In the genomic region with DNA sequence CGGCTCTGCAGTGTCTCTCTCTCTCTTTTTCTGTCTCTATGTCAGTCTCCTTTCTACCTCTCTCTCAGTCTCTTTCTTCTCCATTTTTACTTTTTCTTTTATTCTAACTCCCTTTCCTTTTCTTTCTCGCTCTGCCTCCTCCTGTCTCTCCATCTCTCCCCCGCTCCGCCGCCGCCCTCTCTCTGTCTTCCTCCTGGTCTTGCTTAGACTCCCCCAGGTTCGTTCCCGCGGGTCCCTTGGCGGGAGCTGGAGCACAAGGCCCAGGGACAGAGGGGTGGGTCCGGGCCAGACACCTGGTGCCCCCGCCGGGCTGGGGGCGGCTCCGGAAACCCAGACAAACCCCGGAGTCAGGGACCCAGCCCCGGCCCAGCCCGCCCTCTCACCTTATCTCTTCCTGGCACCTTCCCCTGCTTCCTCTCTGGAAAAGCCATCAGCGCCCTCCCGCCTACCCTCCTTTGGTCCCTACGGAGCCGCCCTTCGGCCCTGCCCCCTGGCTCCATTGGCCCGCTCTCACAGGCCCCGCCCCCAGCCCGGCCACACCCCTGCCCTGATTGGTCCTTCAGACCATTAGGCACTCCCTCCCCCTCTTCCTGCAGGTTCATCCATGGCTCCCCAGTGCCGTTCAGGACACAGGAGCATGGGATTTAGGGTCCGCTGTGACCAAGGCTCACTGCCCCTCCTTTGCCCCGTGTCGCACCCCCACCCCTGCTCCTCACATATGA, we compare ENCODE assay signal across 1 cellular context.
TF ChIP-seq lines count a peak whose summit lies in the region.

No MANE protein-coding gene starts in this region.

TF ChIP-seq in H1, 55 proteins besides CTCF, POLR2A, EP300 and RAD21:
- TF ChIP-seq RFX5 (IDR thresholded peaks at IDR 0.05; ENCODE audit: borderline replicate concordance, low read depth, low read length) (no peak), CHD7 (IDR thresholded peaks at IDR 0.05; ENCODE audit: insufficient replicate concordance, low read length) (no peak), SAP30 (IDR thresholded peaks at IDR 0.05; ENCODE audit: insufficient read depth, insufficient replicate concordance, low read length) (peak; percentile 64), TAF7 (optimal IDR thresholded peaks at IDR 0.05; ENCODE audit: borderline replicate concordance, low read depth, low read length) (no peak), HDAC2 (IDR thresholded peaks at IDR 0.05; ENCODE audit: borderline replicate concordance in 1 of 2, low read depth in 2 of 2, low read length in 2 of 2) (peak in 1 of 2 experiments; percentile 95; a peak in 2 of 4 replicates), TEAD4 (IDR thresholded peaks at IDR 0.05; ENCODE audit: low read depth, low read length) (no peak), SIN3A (conservative IDR thresholded peaks at IDR 0.05 in 1 of 2, IDR thresholded peaks at IDR 0.05 in 1 of 2; ENCODE audit: low read depth in 1 of 2, low read length in 2 of 2) (0 out of 4 replicates have a peak, but pooled peaks of 1 of the 2 experiments have one; percentile 24), TCF12 (IDR thresholded peaks at IDR 0.05; ENCODE audit: low read depth, low read length) (no peak), SP1 (IDR thresholded peaks at IDR 0.05; ENCODE audit: low read depth, low read length) (peak; percentile 78; the same call in 1 of the 2 replicates), KDM1A (IDR thresholded peaks at IDR 0.05; ENCODE audit: borderline replicate concordance, low read length) (peak; percentile 100), TBP (IDR thresholded peaks at IDR 0.05; ENCODE audit: low read depth, low read length) (0 out of 2 replicates have a peak, but pooled peaks have one; percentile 44), HDAC6 (IDR thresholded peaks at IDR 0.05; ENCODE audit: low read depth, low read length) (no peak), KDM4A (IDR thresholded peaks at IDR 0.05; ENCODE audit: low read depth, low read length, severe bottlenecking) (peak; percentile 25), ASH2L (IDR thresholded peaks at IDR 0.05; ENCODE audit: low read length) (no peak), GTF2F1 (IDR thresholded peaks at IDR 0.05; ENCODE audit: borderline replicate concordance, low read depth, low read length) (no peak), TAF1 (IDR thresholded peaks at IDR 0.05; ENCODE audit: low read depth, low read length) (peak; percentile 55; the same call in 1 of the 2 replicates), GABPA (IDR thresholded peaks at IDR 0.05; ENCODE audit: borderline replicate concordance, insufficient read depth, low read length) (0 out of 2 replicates have a peak, but pooled peaks have one; percentile 10)
- TF ChIP-seq, protein P1, sequence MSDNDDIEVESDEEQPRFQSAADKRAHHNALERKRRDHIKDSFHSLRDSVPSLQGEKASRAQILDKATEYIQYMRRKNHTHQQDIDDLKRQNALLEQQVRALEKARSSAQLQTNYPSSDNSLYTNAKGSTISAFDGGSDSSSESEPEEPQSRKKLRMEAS (IDR thresholded peaks at IDR 0.05), result peak; percentile 21; the same call in 1 of the 2 replicates
TF ChIP-seq in H1: peak in this region for 10.
